1 cellular context compared by ENCODE assay signal in the genomic region with DNA sequence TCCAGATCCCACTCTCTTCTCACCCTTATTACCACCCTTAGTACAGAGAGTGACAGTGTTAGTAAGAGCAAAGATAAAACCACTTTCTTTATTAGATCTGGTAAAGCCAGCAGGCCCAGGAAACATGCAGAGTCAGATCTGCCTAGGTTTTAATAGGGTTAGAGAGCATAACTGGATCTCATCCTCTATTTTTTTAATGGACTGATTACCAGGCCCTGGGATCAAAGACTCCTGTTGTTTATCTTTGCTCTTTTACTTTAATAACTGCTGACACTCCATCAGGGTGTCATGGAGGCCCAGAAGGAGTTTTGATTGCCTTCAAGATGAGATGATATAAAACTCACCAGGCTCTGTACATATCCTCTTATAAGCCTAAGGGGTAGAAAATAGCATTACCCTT.
TF ChIP-seq lines count a peak whose summit lies in the region.

No MANE protein-coding gene starts in this region.

TF ChIP-seq in SK-N-SH treated with all-trans-retinoic acid at 6 μM for 48 hours, 23 proteins besides CTCF, POLR2A, EP300 and RAD21 (continued from another document):
- TF ChIP-seq OSR1 (CRISPR knock-in tag; IDR thresholded peaks at IDR 0.05) (no peak), ZNF70 (CRISPR knock-in tag; IDR thresholded peaks at IDR 0.05) (0 out of 2 replicates have a peak, but pooled peaks have one; percentile 16), ZFP30 (CRISPR knock-in tag; IDR thresholded peaks at IDR 0.05) (no peak), ZNF565 (CRISPR knock-in tag; conservative IDR thresholded peaks at IDR 0.05; ENCODE audit: low read depth) (no peak), ZC3H10 (CRISPR knock-in tag; IDR thresholded peaks at IDR 0.05) (0 out of 2 replicates have a peak, but pooled peaks have one; percentile 16), TCF4 (CRISPR knock-in tag; IDR thresholded peaks at IDR 0.05; ENCODE audit: borderline replicate concordance) (peak; percentile 97), RARB (CRISPR knock-in tag; IDR thresholded peaks at IDR 0.05) (no peak), ARNTL (CRISPR knock-in tag; IDR thresholded peaks at IDR 0.05; ENCODE audit: borderline replicate concordance, low read depth) (no peak)
- TF ChIP-seq, protein P1, sequence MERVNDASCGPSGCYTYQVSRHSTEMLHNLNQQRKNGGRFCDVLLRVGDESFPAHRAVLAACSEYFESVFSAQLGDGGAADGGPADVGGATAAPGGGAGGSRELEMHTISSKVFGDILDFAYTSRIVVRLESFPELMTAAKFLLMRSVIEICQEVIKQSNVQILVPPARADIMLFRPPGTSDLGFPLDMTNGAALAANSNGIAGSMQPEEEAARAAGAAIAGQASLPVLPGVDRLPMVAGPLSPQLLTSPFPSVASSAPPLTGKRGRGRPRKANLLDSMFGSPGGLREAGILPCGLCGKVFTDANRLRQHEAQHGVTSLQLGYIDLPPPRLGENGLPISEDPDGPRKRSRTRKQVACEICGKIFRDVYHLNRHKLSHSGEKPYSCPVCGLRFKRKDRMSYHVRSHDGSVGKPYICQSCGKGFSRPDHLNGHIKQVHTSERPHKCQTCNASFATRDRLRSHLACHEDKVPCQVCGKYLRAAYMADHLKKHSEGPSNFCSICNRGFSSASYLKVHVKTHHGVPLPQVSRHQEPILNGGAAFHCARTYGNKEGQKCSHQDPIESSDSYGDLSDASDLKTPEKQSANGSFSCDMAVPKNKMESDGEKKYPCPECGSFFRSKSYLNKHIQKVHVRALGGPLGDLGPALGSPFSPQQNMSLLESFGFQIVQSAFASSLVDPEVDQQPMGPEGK (CRISPR knock-in tag; IDR thresholded peaks at IDR 0.05; ENCODE audit: borderline replicate concordance), result no peak
